24 cellular contexts compared by ENCODE assay signal in the genomic region with DNA sequence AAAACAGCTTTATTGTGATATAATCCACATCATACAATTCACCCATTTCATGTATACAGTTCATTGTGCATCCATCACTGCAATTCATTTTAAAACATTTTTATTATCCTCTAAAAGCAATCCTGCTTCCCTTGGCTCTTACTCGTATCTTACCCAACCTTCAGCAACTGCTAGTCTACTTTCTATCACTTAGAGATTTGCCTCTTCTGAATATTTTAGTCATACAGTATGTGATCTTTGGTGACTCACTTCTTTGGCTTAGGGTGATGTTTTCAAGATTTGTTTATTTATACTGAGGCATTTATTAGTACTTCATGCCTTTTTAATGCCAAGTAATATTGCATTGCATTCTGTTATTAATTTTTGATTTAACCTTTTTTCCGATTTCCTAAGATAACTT. TPM values are rescaled to one million over a fixed set of nuclear protein-coding genes. Genes with fewer than 3 reads are reported as not detected.
DNase-seq lines count a peak whose midpoint lies in the region; ATAC-seq and TF ChIP-seq lines count a peak whose summit lies in the region.
"Had no signal": no experiment of that assay in that cellular context is flagged by ENCODE, and none has a peak within 500 bp of the region (broad histone marks: within the 10 kb centered on the region; RNA-seq: fewer than 3 reads in every experiment).

No MANE protein-coding gene starts in this region.

- H3K9me3 ChIP-seq in right lobe of liver, result no peaks in the 10 kb centered on the region
- no peaks in the 10 kb centered on the region for H3K9me3 ChIP-seq in right cardiac atrium (ENCODE audit: control insufficient read depth, low read length)
- H3K9me3 ChIP-seq: upper lobe of left lung had no signal

- intact Hi-C loops in activated CD4-positive, alpha-beta T cell treated with anti-CD3 and anti-CD28 coated beads for 36 hours (cut with DNase I, micrococcal nuclease), result no loop called here
- intact Hi-C loops in right lobe of liver (cut with DNase I), result no loop called here
- intact Hi-C loops in right cardiac atrium (cut with DNase I), result no loop called here

- no peak overlapping the region for H3K4me3 ChIP-seq in astrocyte of the spinal cord (ENCODE audit: low read depth, low read length)
- H3K4me3 ChIP-seq in fibroblast of pulmonary artery (replicated peaks; ENCODE audit: low read depth, low read length), result no peak overlapping the region
- H3K4me3 ChIP-seq in right lobe of liver, result no peak overlapping the region
- no peak overlapping the region for H3K4me3 ChIP-seq in right cardiac atrium (ENCODE audit: low read length)
- H3K4me3 ChIP-seq: upper lobe of left lung had no signal

- no peaks in the 10 kb centered on the region for H3K27me3 Mint-ChIP-seq in activated CD4-positive, alpha-beta T cell treated with anti-CD3 and anti-CD28 coated beads for 36 hours
- H3K27me3 Mint-ChIP-seq: activated CD8-positive, alpha-beta memory T cell treated with anti-CD3 and anti-CD28 coated beads, Interleukin-2, amount 10 ng/mL, durations not matched to agents 7 days and 5 days; central memory CD8-positive, alpha-beta T cell had no signal

- H3K4me3 Mint-ChIP-seq in activated CD4-positive, alpha-beta T cell treated with anti-CD3 and anti-CD28 coated beads for 36 hours, result no peak overlapping the region
- H3K4me3 Mint-ChIP-seq: activated CD8-positive, alpha-beta memory T cell treated with anti-CD3 and anti-CD28 coated beads, Interleukin-2, amount 10 ng/mL, durations not matched to agents 7 days and 5 days; central memory CD8-positive, alpha-beta T cell; nephron progenitor cell had no signal

- H3K4me1 ChIP-seq in right lobe of liver (no peaks in the 10 kb centered on the region), right cardiac atrium (ENCODE audit: control insufficient read depth, insufficient read depth, low read length) (no peaks in the 10 kb centered on the region)
- H3K4me1 ChIP-seq: upper lobe of left lung had no signal

- no peak for TF ChIP-seq POLR2A in right lobe of liver (IDR thresholded peaks at IDR 0.05)

- no peak overlapping the region for H3K27ac ChIP-seq in right lobe of liver
- no peak overlapping the region for H3K27ac ChIP-seq in right cardiac atrium (ENCODE audit: low read length)
- H3K27ac ChIP-seq: upper lobe of left lung had no signal

- POLR2A ChIA-PET in activated CD4-positive, alpha-beta T cell treated with anti-CD3 and anti-CD28 coated beads for 36 hours (lab: Charles Lee), result no interaction called here

- CTCF ChIA-PET in activated CD4-positive, alpha-beta T cell treated with anti-CD3 and anti-CD28 coated beads for 36 hours (lab: Charles Lee), result interaction anchor here (1.4 kb wide), 1 partner anchor 39 kb away, joined by 3 read pairs; no protein-coding TSS in a partner anchor

- no peak for TF ChIP-seq CTCF in astrocyte of the spinal cord (IDR thresholded peaks at IDR 0.05; ENCODE audit: low read depth, low read length)
- no peak for TF ChIP-seq CTCF in fibroblast of pulmonary artery (IDR thresholded peaks at IDR 0.05; ENCODE audit: low read length, missing control alignments)
- TF ChIP-seq CTCF in right lobe of liver (IDR thresholded peaks at IDR 0.05), result no peak

- in situ Hi-C loops in astrocyte of the spinal cord (cut with HindIII; ENCODE audit: low sequenced_read_pairs), result no loop called here

- peaks cover 0 to 7% (median 2%) of the 10 kb centered on the region in 4 donors for H3K36me3 ChIP-seq in right lobe of liver

- no peaks in the 10 kb centered on the region for H3K4me1 Mint-ChIP-seq in activated CD4-positive, alpha-beta T cell treated with anti-CD3 and anti-CD28 coated beads for 36 hours
- H3K4me1 Mint-ChIP-seq: activated CD8-positive, alpha-beta memory T cell treated with anti-CD3 and anti-CD28 coated beads, Interleukin-2, amount 10 ng/mL, durations not matched to agents 7 days and 5 days; central memory CD8-positive, alpha-beta T cell; nephron progenitor cell had no signal

- ATAC-seq in activated CD4-positive, alpha-beta T cell treated with anti-CD3 and anti-CD28 coated beads for 36 hours, result peak; percentile 70
- no peak for ATAC-seq in right lobe of liver
- ATAC-seq in right cardiac atrium, result no peak
- ATAC-seq: activated CD8-positive, alpha-beta memory T cell treated with anti-CD3 and anti-CD28 coated beads, Interleukin-2, amount 10 ng/mL, durations not matched to agents 7 days and 5 days; left colon had no signal

- H3K27me3 ChIP-seq in right lobe of liver (no peaks in the 10 kb centered on the region), right cardiac atrium (ENCODE audit: control insufficient read depth, insufficient read depth) (no peaks in the 10 kb centered on the region)
- H3K27me3 ChIP-seq: upper lobe of left lung had no signal

- H3K9me3 Mint-ChIP-seq in activated CD4-positive, alpha-beta T cell treated with anti-CD3 and anti-CD28 coated beads for 36 hours (ENCODE audit: low read depth), result no peaks in the 10 kb centered on the region
- H3K9me3 Mint-ChIP-seq: activated T-helper 2 cell treated with anti-CD3 and anti-CD28 coated beads, Interferon-gamma antibody, Interleukin-2, Interleukin-4, amounts not matched to agents 10 μg/mL and 5 μg/mL and 100 μg/mL, durations not matched to agents 14 hours and 24 hours and 36 hours; central memory CD8-positive, alpha-beta T cell had no signal

- peaks cover 21% of the 10 kb centered on the region for H3K36me3 Mint-ChIP-seq in activated CD4-positive, alpha-beta T cell treated with anti-CD3 and anti-CD28 coated beads for 36 hours (ENCODE audit: low read depth)

- H3K27ac Mint-ChIP-seq in activated CD4-positive, alpha-beta T cell treated with anti-CD3 and anti-CD28 coated beads for 36 hours, result no peak overlapping the region
- H3K27ac Mint-ChIP-seq: activated CD8-positive, alpha-beta memory T cell treated with anti-CD3 and anti-CD28 coated beads, Interleukin-2, amount 10 ng/mL, durations not matched to agents 7 days and 5 days; activated T-helper 2 cell treated with anti-CD3 and anti-CD28 coated beads, Interferon-gamma antibody, Interleukin-2, Interleukin-4, amounts not matched to agents 10 μg/mL and 5 μg/mL and 100 μg/mL, durations not matched to agents 14 hours and 24 hours and 36 hours; nephron progenitor cell had no signal

- DNase-seq in activated CD4-positive, alpha-beta T cell treated with anti-CD3 and anti-CD28 coated beads for 36 hours, result no peak
- no peak for DNase-seq in activated CD4-positive, alpha-beta T cell treated with anti-CD3 and anti-CD28 coated beads, Interleukin-2, amount 50 U/mL, for 1 hour
- peak; percentile 24 for DNase-seq in astrocyte of the spinal cord (ENCODE audit: low read depth, low spot score)
- peak; percentile 67 for DNase-seq in fibroblast of pulmonary artery (ENCODE audit: low read depth)
- no peak for DNase-seq in right lobe of liver
- no peak for DNase-seq in ecto neural progenitor cell (ENCODE audit: low spot score)
- DNase-seq in right cardiac atrium, result no peak
- DNase-seq in activated naive CD4-positive, alpha-beta T cell (lab: John Stamatoyannopoulos, UW), result no peak
- DNase-seq: activated CD4-positive, alpha-beta T cell treated with anti-CD3 and anti-CD28 coated beads for 1 hour; activated CD8-positive, alpha-beta memory T cell treated with anti-CD3 and anti-CD28 coated beads, Interleukin-2, amount 10 ng/mL, durations not matched to agents 7 days and 5 days; C1 segment of cervical spinal cord; effector CD4-positive, alpha-beta T cell; GDM1; left colon; midbrain; MM.1S; NCI-H2227 treated with DMSO at 0.1 percent for 48 hours; nephron progenitor cell; posterior cingulate gyrus; small intestine; stimulated activated CD4-positive, alpha-beta T cell treated with anti-CD3 and anti-CD28 coated beads, Interleukin-2, amount 100 ng/mL, for 48 hours; upper lobe of left lung had no signal

- 75% methylated on average over 2 of the region's 2 CpGs for WGBS in right lobe of liver (ENCODE audit: insufficient coverage, low coverage, low lambda C conversion rate, missing lambda C conversion rate)
- WGBS in right cardiac atrium, result 86% methylated on average over 2 of the region's 2 CpGs

RNA-seq across cellular contexts. Expression of a gene that starts 15.0 kb away (rescaled TPM):
- 10 to 100 TPM; 48.4 to 50.7 TPM for total RNA-seq in activated CD4-positive, alpha-beta T cell treated with anti-CD3 and anti-CD28 coated beads for 36 hours
- total RNA-seq in right lobe of liver, result 100 to 1,000 TPM in 4 of 6 experiments, 10 to 100 TPM in 2; 81.8 to 368 (median 122) TPM
- 10 to 100 TPM; 12.9 to 27.6 (median 16.3) TPM for total RNA-seq in right cardiac atrium
- 29.0 TPM for polyA plus RNA-seq in right cardiac atrium

Comparison
In these comparisons a context has a peak if more than half of its experiments do, and no peak if none do; other contexts are left out.
1. DNase-seq: peak in astrocyte of the spinal cord (single experiment) and fibroblast of pulmonary artery (single experiment); none in activated CD4-positive, alpha-beta T cell treated with anti-CD3 and anti-CD28 coated beads for 36 hours (single experiment), activated CD4-positive, alpha-beta T cell treated with anti-CD3 and anti-CD28 coated beads, Interleukin-2, amount 50 U/mL, for 1 hour (single experiment), right lobe of liver (0 of 3), ecto neural progenitor cell (single experiment), right cardiac atrium (0 of 3) and activated naive CD4-positive, alpha-beta T cell (0 of 4).